In genomic region chr16:79662673-79663313, GRCh38 we compare ENCODE assay signal across 17 cellular contexts.
DNase-seq lines count a peak whose midpoint lies in the region; ATAC-seq and TF ChIP-seq lines count a peak whose summit lies in the region.
"Had no signal": no experiment of that assay in that cellular context is flagged by ENCODE, and none has a peak within 500 bp of the region (broad histone marks: within the 10 kb centered on the region; RNA-seq: fewer than 3 reads in every experiment).

No MANE protein-coding gene starts in this region.

- H4K20me1 ChIP-seq in GM23338 (replicated peaks; ENCODE audit: insufficient read depth) (no peaks in the 10 kb centered on the region), GM23248 (ENCODE audit: insufficient read depth) (no peaks in the 10 kb centered on the region)

- H3K36me3 Mint-ChIP-seq in MCF 10A (ENCODE audit: insufficient read depth, unreplicated experiment) (peaks cover 5% of the 10 kb centered on the region), GM23338 (ENCODE audit: low read depth) (peaks cover 3% of the 10 kb centered on the region; the same call in 1 of the 3 replicates)

- peak; percentile 22 for ATAC-seq in left lobe of liver
- no peak for ATAC-seq in GM23338
- ATAC-seq in GM19351 (IDR thresholded peaks at IDR 0.05; ENCODE audit: unreplicated experiment), result no peak
- ATAC-seq: A549, HCT116 had no signal

- CTCF ChIA-PET in MCF 10A (lab: Yijun Ruan, JAX), result interaction anchor here (0.7 kb wide), 1 partner anchor 61 kb away, joined by 3 read pairs; no protein-coding TSS in a partner anchor

- H3K9me3 Mint-ChIP-seq in MCF 10A (ENCODE audit: unreplicated experiment), result peaks cover 8% of the 10 kb centered on the region
- peaks cover 12% of the 10 kb centered on the region; the same call in 2 of the 3 replicates for H3K9me3 Mint-ChIP-seq in GM23338
- H3K9me3 Mint-ChIP-seq: CD4-positive, alpha-beta T cell had no signal

- H3F3A ChIP-seq in GM23338 (replicated peaks; ENCODE audit: low read depth) (no peaks in the 10 kb centered on the region), GM23248 (ENCODE audit: insufficient read depth) (no peaks in the 10 kb centered on the region)

- H3K9me3 ChIP-seq in breast epithelium (no peaks in the 10 kb centered on the region), GM23248 (ENCODE audit: low read depth) (no peaks in the 10 kb centered on the region)
- H3K9me3 ChIP-seq: A549 had no signal

- no peak overlapping the region for H3K4me3 ChIP-seq in breast epithelium
- no peak overlapping the region for H3K4me3 ChIP-seq in GM23338
- no peak overlapping the region for H3K4me3 ChIP-seq in GM23248
- H3K4me3 ChIP-seq: A549 had no signal

- POLR2A ChIA-PET in MCF 10A (lab: Yijun Ruan, JAX), result interaction anchor here (0.5 to 0.6 kb wide), 2 partner anchors 10 to 89 kb away, joined by 3 read pairs; no protein-coding TSS in a partner anchor

- no peak for TF ChIP-seq CTCF in MCF 10A (IDR thresholded peaks at IDR 0.05; ENCODE audit: unreplicated experiment)
- no peak for TF ChIP-seq CTCF in breast epithelium (IDR thresholded peaks at IDR 0.05)
- TF ChIP-seq CTCF in GM23338 (conservative IDR thresholded peaks at IDR 0.05; ENCODE audit: low read depth in 2 of 2), result no peak

- H3K4me1 Mint-ChIP-seq in MCF 10A (ENCODE audit: insufficient read depth, unreplicated experiment) (peaks cover 21% of the 10 kb centered on the region), GM23338 (no peaks in the 10 kb centered on the region)

- H3K79me2 ChIP-seq in GM23338 (replicated peaks; ENCODE audit: insufficient read depth) (no peaks in the 10 kb centered on the region), GM23248 (ENCODE audit: insufficient read depth) (no peaks in the 10 kb centered on the region)

- H3K9ac ChIP-seq in GM23248, result no peak overlapping the region

- no peak for TF ChIP-seq POLR2A in breast epithelium (IDR thresholded peaks at IDR 0.05)

- H3K27ac ChIP-seq in breast epithelium (no peak overlapping the region), epithelial cell of prostate (peak overlapping the region; percentile 17), GM23338 (ENCODE audit: low read depth) (no peak overlapping the region), GM23248 (no peak overlapping the region)
- H3K27ac ChIP-seq: 22Rv1, A549, C4-2B had no signal

- DNase-seq in MCF 10A (ENCODE audit: unreplicated experiment) (peak; percentile 13), breast epithelium (ENCODE audit: low spot score in 2 of 2) (no peak), epithelial cell of prostate (ENCODE audit: low read depth, low spot score) (no peak), left lobe of liver (ENCODE audit: low spot score) (no peak), GM23338 (ENCODE audit: low spot score) (no peak), GM23248 (no peak)
- DNase-seq: AML-193; Caco-2; CD4-positive, alpha-beta T cell; GOT3; H7; HFFc6 had no signal

- H2AFZ ChIP-seq in GM23338, result no peak overlapping the region
- H2AFZ ChIP-seq in GM23248, result no peak overlapping the region

- intact Hi-C loops in MCF 10A (cut with micrococcal nuclease), result no loop called here
- intact Hi-C loops in breast epithelium (cut with DNase I; ENCODE audit: low total_unique reads), result loop anchor here (5.0 kb wide), 1 partner anchor 420 kb away; no protein-coding TSS in a partner anchor

- H3K4me3 Mint-ChIP-seq in MCF 10A (ENCODE audit: unreplicated experiment), result no peak overlapping the region
- H3K4me3 Mint-ChIP-seq in GM23338, result no peak overlapping the region
- H3K4me3 Mint-ChIP-seq: CD4-positive, alpha-beta T cell; HFFc6 had no signal

- H3K27me3 ChIP-seq in breast epithelium (no peaks in the 10 kb centered on the region), GM23338 (ENCODE audit: insufficient read depth) (no peaks in the 10 kb centered on the region), GM23248 (replicated peaks; ENCODE audit: insufficient read depth) (no peaks in the 10 kb centered on the region)

- WGBS in GM23248 (ENCODE audit: low coverage in 1 of 2, low lambda C conversion rate in 2 of 2, missing lambda C conversion rate in 2 of 2), 2 experiments, result 48 to 61% methylated on average over 5 of the region's 5 CpGs

- in situ Hi-C loops in GM23248 (cut with MboI), result no loop called here

- no peaks in the 10 kb centered on the region for H3K4me1 ChIP-seq in breast epithelium
- H3K4me1 ChIP-seq in GM23338 (ENCODE audit: insufficient read depth), result no peaks in the 10 kb centered on the region
- H3K4me1 ChIP-seq in GM23248 (ENCODE audit: insufficient read depth), result no peaks in the 10 kb centered on the region
- H3K4me1 ChIP-seq: Caco-2 had no signal

- H3K27me3 Mint-ChIP-seq in MCF 10A (ENCODE audit: insufficient read depth, unreplicated experiment) (no peaks in the 10 kb centered on the region), GM23338 (ENCODE audit: insufficient read depth, low read depth, poor library complexity) (no peaks in the 10 kb centered on the region)
- H3K27me3 Mint-ChIP-seq: CD4-positive, alpha-beta T cell had no signal

- H3K9me2 ChIP-seq in GM23338 (ENCODE audit: insufficient read depth), result peaks cover 15% of the 10 kb centered on the region; the same call in 1 of the 2 replicates
- H3K9me2 ChIP-seq in GM23248 (ENCODE audit: insufficient read depth), result no peaks in the 10 kb centered on the region

- H3K27ac Mint-ChIP-seq in MCF 10A (ENCODE audit: low read depth, unreplicated experiment), result no peak overlapping the region
- H3K27ac Mint-ChIP-seq in GM23338, result no peak overlapping the region
- H3K27ac Mint-ChIP-seq: CD4-positive, alpha-beta T cell; HFFc6 had no signal

- H3K4me2 ChIP-seq in GM23338, result no peak overlapping the region
- H3K4me2 ChIP-seq in GM23248 (ENCODE audit: unreplicated experiment), result no peak overlapping the region
- H3K4me2 ChIP-seq: A549 had no signal

- BruUV-seq in MCF 10A (replicated peaks; lab: Mats Ljungman, UMichigan), result no TSS peak

- no peaks in the 10 kb centered on the region for H3K36me3 ChIP-seq in breast epithelium
- no peaks in the 10 kb centered on the region for H3K36me3 ChIP-seq in GM23338 (ENCODE audit: insufficient read depth)
- no peaks in the 10 kb centered on the region for H3K36me3 ChIP-seq in GM23248 (ENCODE audit: low read depth)

TF ChIP-seq in GM23338, 12 proteins besides CTCF, POLR2A, EP300 and RAD21 (continues in another document):
- TF ChIP-seq ZNF462 (CRISPR knock-in tag; IDR thresholded peaks at IDR 0.05), result no peak
- no peak for TF ChIP-seq ZNF114 (CRISPR knock-in tag; IDR thresholded peaks at IDR 0.05)
- TF ChIP-seq STAT1 (IDR thresholded peaks at IDR 0.05; ENCODE audit: unreplicated experiment), result no peak
